In genomic region chr9:105010090-105010489, GRCh38 we compare ENCODE assay signal across 7 cellular contexts.
DNase-seq lines count a peak whose midpoint lies in the region; ATAC-seq, FAIRE-seq and TF ChIP-seq lines count a peak whose summit lies in the region.
"Not testable (repeated sequence)": the region's sequence is repeated elsewhere in the genome, so short reads cannot be mapped to it uniquely, and the experiment has no call there.

No MANE protein-coding gene starts in this region.

- not testable (repeated sequence) for H3K27ac ChIP-seq in DOHH2 (ENCODE audit: low read depth, low read length); GM23248

- ATAC-seq in GM18867 (IDR thresholded peaks at IDR 0.05; ENCODE audit: unreplicated experiment): peak; percentile 68
- ATAC-seq in HG02642 (IDR thresholded peaks at IDR 0.05; ENCODE audit: poor library complexity, unreplicated experiment): peak; percentile 71

- TF ChIP-seq CTCF in DOHH2 (IDR thresholded peaks at IDR 0.05; ENCODE audit: low read depth, low read length, poor library complexity, severe bottlenecking); fibroblast of villous mesenchyme (IDR thresholded peaks at IDR 0.05; ENCODE audit: insufficient read depth, low read depth, low read length): not testable (repeated sequence)

- DNase-seq in GM23248: peak; percentile 14
- peak; percentile 28 for DNase-seq in fibroblast of villous mesenchyme (ENCODE audit: low read depth)

- FAIRE-seq in colon (lab: Jason Lieb, UNC): peak; percentile 33

- H2AFZ ChIP-seq in GM23248: not testable (repeated sequence)

- H3K27me3 ChIP-seq in DOHH2 (ENCODE audit: control insufficient read depth, low read length); GM23248 (replicated peaks; ENCODE audit: insufficient read depth): not testable (repeated sequence)

- not testable (repeated sequence) for H4K20me1 ChIP-seq in DOHH2 (ENCODE audit: control insufficient read depth, insufficient read depth, low read depth, low read length); GM23248 (ENCODE audit: insufficient read depth)

- H3K9me2 ChIP-seq in DOHH2 (replicated peaks; ENCODE audit: control insufficient read depth, low read length); GM23248 (ENCODE audit: insufficient read depth): not testable (repeated sequence)

- not testable (repeated sequence) for H3F3A ChIP-seq in DOHH2 (ENCODE audit: control insufficient read depth, insufficient read depth)
- H3F3A ChIP-seq in GM23248 (ENCODE audit: insufficient read depth): peaks cover 20% of the 10 kb centered on the region

- peak overlapping the region; percentile 47 for H3K4me2 ChIP-seq in DOHH2 (ENCODE audit: low read length)
- H3K4me2 ChIP-seq in GM23248 (ENCODE audit: unreplicated experiment): not testable (repeated sequence)

- H3K4me3 ChIP-seq in DOHH2 (ENCODE audit: low read length); GM23248; fibroblast of villous mesenchyme (ENCODE audit: low read depth, low read length): not testable (repeated sequence)

- not testable (repeated sequence) for H3K79me2 ChIP-seq in DOHH2 (ENCODE audit: control insufficient read depth, low read length); GM23248 (ENCODE audit: insufficient read depth)

- WGBS in GM23248 (ENCODE audit: low coverage in 1 of 2, low lambda C conversion rate in 2 of 2, missing lambda C conversion rate in 2 of 2), 2 experiments: 64 to 70% methylated on average over 3 of the region's 3 CpGs

- H3K4me1 ChIP-seq in DOHH2 (ENCODE audit: control insufficient read depth, low read length) (peaks cover 12% of the 10 kb centered on the region), GM23248 (ENCODE audit: insufficient read depth) (peaks cover 19% of the 10 kb centered on the region)

- not testable (repeated sequence) for H3K9ac ChIP-seq in GM23248

- in situ Hi-C loops in GM23248 (cut with MboI): not testable (repeated sequence)

- H3K9me3 ChIP-seq in DOHH2 (ENCODE audit: control insufficient read depth, insufficient read depth, low read length); GM23248 (ENCODE audit: low read depth): not testable (repeated sequence)

- peak; percentile 15; the same call in 1 of the 2 replicates for TF ChIP-seq POLR2A in Raji (IDR thresholded peaks at IDR 0.05; ENCODE audit: insufficient read depth, low read depth, low read length)

- H3K36me3 ChIP-seq in DOHH2 (ENCODE audit: control insufficient read depth, low read length); GM23248 (ENCODE audit: low read depth): not testable (repeated sequence)
